ENCODE assay signal across 11 cellular contexts in the genomic region with DNA sequence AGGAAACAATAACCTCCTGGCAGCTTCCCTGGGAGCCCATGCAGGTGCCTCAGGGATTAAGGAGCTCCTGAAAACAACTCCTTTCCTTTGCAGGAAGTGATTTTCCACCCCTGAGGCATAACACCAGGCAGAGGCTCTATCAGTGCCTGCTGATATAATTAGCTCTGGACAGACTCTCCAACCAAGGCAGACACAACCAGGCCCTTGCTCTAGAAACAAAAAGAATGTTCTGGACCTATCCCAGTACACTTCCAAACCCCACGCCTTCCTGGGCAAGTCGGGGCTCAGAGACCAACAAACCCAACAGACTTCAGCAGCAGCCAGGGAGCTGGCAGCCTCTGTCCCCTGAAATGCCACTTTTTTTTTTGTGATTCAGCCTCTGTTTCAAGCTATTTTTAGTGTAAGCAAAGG.
DNase-seq lines count a peak whose midpoint lies in the region; ATAC-seq and TF ChIP-seq lines count a peak whose summit lies in the region.
"Had no signal": no experiment of that assay in that cellular context is flagged by ENCODE, and none has a peak within 500 bp of the region (broad histone marks: within the 10 kb centered on the region; RNA-seq: fewer than 3 reads in every experiment).

No MANE protein-coding gene starts in this region.

- DNase-seq in LHCN-M2 (ENCODE audit: low read depth) (peak; percentile 25), mammary epithelial cell (peak; percentile 35), inferior parietal cortex (ENCODE audit: extremely low spot score) (peak; percentile 44), CD14-positive monocyte (ENCODE audit: low spot score) (no peak), amniotic stem cell (lab: John Stamatoyannopoulos, UW) (no peak), T1000 (lab: John Stamatoyannopoulos, UW) (no peak)
- DNase-seq: activated CD4-positive, alpha-beta memory T cell treated with anti-CD3 and anti-CD28 coated beads for 36 hours; activated naive CD4-positive, alpha-beta T cell treated with anti-CD3 and anti-CD28 coated beads for 36 hours had no signal

- intact Hi-C loops in mammary epithelial cell (cut with micrococcal nuclease) (loop anchor here (5.0 kb wide), 1 partner anchor 98 kb away; no protein-coding TSS in a partner anchor), CD14-positive monocyte (cut with micrococcal nuclease) (loop anchor here in 1 of 2 donors (5.0 to 10.0 kb wide), 2 partner anchors 216 to 252 kb away; no protein-coding TSS in a partner anchor)

- WGBS in mammary epithelial cell (ENCODE audit: low coverage, missing lambda C conversion rate), result 0% methylated on average over 2 of the region's 2 CpGs

- no TSS peak for BruUV-seq in mammary epithelial cell (replicated peaks; lab: Mats Ljungman, UMichigan)

- no peak overlapping the region for H3K27ac Mint-ChIP-seq in CD14-positive monocyte
- H3K27ac Mint-ChIP-seq: activated CD4-positive, alpha-beta memory T cell treated with anti-CD3 and anti-CD28 coated beads for 36 hours; activated naive CD4-positive, alpha-beta T cell treated with anti-CD3 and anti-CD28 coated beads for 36 hours; T-helper 1 cell treated with Interleukin-12 subunit alpha and Interleukin-12 subunit beta and Interleukin-4 antibody, amounts not matched to agents 30 μg/mL and 1 μg/mL, for 36 hours had no signal

- H3K4me3 ChIP-seq in mammary epithelial cell (replicated peaks in 1 of 3; ENCODE audit: insufficient read depth in 1 of 3, low read depth in 2 of 3, low read length in 3 of 3), result no peak overlapping the region
- H3K4me3 ChIP-seq in stomach smooth muscle (ENCODE audit: low read length in 2 of 2), result no peak overlapping the region

- peaks cover 0 to 2% (median 0%) of the 10 kb centered on the region in 7 donors for H3K9me3 Mint-ChIP-seq in CD14-positive monocyte
- H3K9me3 Mint-ChIP-seq: activated CD4-positive, alpha-beta memory T cell treated with anti-CD3 and anti-CD28 coated beads for 36 hours; activated naive CD4-positive, alpha-beta T cell treated with anti-CD3 and anti-CD28 coated beads for 36 hours; T-helper 1 cell treated with Interleukin-12 subunit alpha and Interleukin-12 subunit beta and Interleukin-4 antibody, amounts not matched to agents 30 μg/mL and 1 μg/mL, for 36 hours had no signal

- in situ Hi-C loops in mammary epithelial cell (cut with MboI; ENCODE audit: low sequenced_read_pairs in 2 of 2), result loop anchor here (10.0 to 25.0 kb wide), 3 partner anchors 226 to 247 kb away; partner anchors contain the start of gene KCNMA1 (in 2 of the 2)

- H3K79me2 ChIP-seq in mammary epithelial cell (ENCODE audit: insufficient read depth, low read length), result peaks cover 2% of the 10 kb centered on the region

- H3K27me3 ChIP-seq in mammary epithelial cell (ENCODE audit: insufficient read depth, low read length) (no peaks in the 10 kb centered on the region), stomach smooth muscle (ENCODE audit: control insufficient read depth in 1 of 2, insufficient read depth in 2 of 2, low read length in 2 of 2) (no peaks in the 10 kb centered on the region)

- dilution Hi-C loops in mammary epithelial cell (cut with HindIII; ENCODE audit: low sequenced_read_pairs), result loop anchor here (25.0 kb wide), 1 partner anchor 247 kb away; the partner anchor contains the start of gene KCNMA1

- CTCF ChIA-PET in mammary epithelial cell (lab: Charles Lee; ENCODE audit: low non-redundant PET), result interaction anchor here (0.7 kb wide), 1 partner anchor 251 kb away, joined by 4 read pairs; no protein-coding TSS in a partner anchor

- H3K4me1 ChIP-seq in mammary epithelial cell (ENCODE audit: insufficient read depth, low read length) (peaks cover 63% of the 10 kb centered on the region), stomach smooth muscle (ENCODE audit: control insufficient read depth, insufficient read depth, low read length) (peaks cover 76% of the 10 kb centered on the region)

- ATAC-seq in GM18502 (IDR thresholded peaks at IDR 0.05; ENCODE audit: poor library complexity, unreplicated experiment), result no peak

- H3K27ac ChIP-seq in mammary epithelial cell (ENCODE audit: insufficient read depth, low read depth, low read length) (peak overlapping the region; percentile 64), stomach smooth muscle (ENCODE audit: low read length) (peak overlapping the region; percentile 50)

- no peaks in the 10 kb centered on the region for H4K20me1 ChIP-seq in mammary epithelial cell (ENCODE audit: insufficient read depth, low read length)

- H3K9ac ChIP-seq in mammary epithelial cell (ENCODE audit: insufficient read depth, low read length), result no peak overlapping the region
- peak overlapping the region in 1 of 2 donors; percentile 28 for H3K9ac ChIP-seq in stomach smooth muscle (ENCODE audit: low read length in 2 of 2)

- H3K36me3 ChIP-seq in mammary epithelial cell (ENCODE audit: insufficient read depth, low read length) (no peaks in the 10 kb centered on the region), stomach smooth muscle (ENCODE audit: control insufficient read depth in 2 of 2, insufficient read depth in 2 of 2, low read length in 2 of 2) (no peaks in the 10 kb centered on the region)

- TF ChIP-seq CTCF in mammary epithelial cell (conservative IDR thresholded peaks at IDR 0.05 in 1 of 2, IDR thresholded peaks at IDR 0.05 in 1 of 2; ENCODE audit: extremely low read depth in 1 of 2, insufficient read depth in 1 of 2, low read depth in 1 of 2, low read length in 2 of 2) (no peak), CD14-positive monocyte (IDR thresholded peaks at IDR 0.05) (no peak)

- H3K9me3 ChIP-seq in mammary epithelial cell (replicated peaks; ENCODE audit: insufficient read depth, low read length) (no peaks in the 10 kb centered on the region), stomach smooth muscle (ENCODE audit: control insufficient read depth in 2 of 2, low read length in 2 of 2) (no peaks in the 10 kb centered on the region)

- peaks cover 7 to 29% (median 25%) of the 10 kb centered on the region in 3 donors for H3K27me3 Mint-ChIP-seq in CD14-positive monocyte (ENCODE audit: low read depth in 3 of 3)

- no peaks in the 10 kb centered on the region for H3K4me1 Mint-ChIP-seq in CD14-positive monocyte

- no peaks in the 10 kb centered on the region for H3K36me3 Mint-ChIP-seq in CD14-positive monocyte
- H3K36me3 Mint-ChIP-seq: activated CD4-positive, alpha-beta memory T cell treated with anti-CD3 and anti-CD28 coated beads for 36 hours had no signal

- peak overlapping the region; percentile 41 for H2AFZ ChIP-seq in mammary epithelial cell (ENCODE audit: low read depth, low read length)

- H3K4me2 ChIP-seq in mammary epithelial cell (ENCODE audit: insufficient read depth, low read depth, low read length), result peak overlapping the region; percentile 16

- H3K4me3 Mint-ChIP-seq in CD14-positive monocyte, result no peak overlapping the region
- H3K4me3 Mint-ChIP-seq: activated CD4-positive, alpha-beta memory T cell treated with anti-CD3 and anti-CD28 coated beads for 36 hours; activated naive CD4-positive, alpha-beta T cell treated with anti-CD3 and anti-CD28 coated beads for 36 hours; T-helper 1 cell treated with Interleukin-12 subunit alpha and Interleukin-12 subunit beta and Interleukin-4 antibody, amounts not matched to agents 30 μg/mL and 1 μg/mL, for 36 hours had no signal

Comparison
In these comparisons a context has a peak if more than half of its experiments do, and no peak if none do; other contexts are left out.
1. DNase-seq: peak in LHCN-M2 (single experiment), mammary epithelial cell (single experiment) and inferior parietal cortex (single experiment); none in CD14-positive monocyte (single experiment), amniotic stem cell (single experiment) and T1000 (single experiment).